Comparison of ENCODE assay signal across 9 cellular contexts in genomic region chr10:97542169-97543024, GRCh38. TPM values are rescaled to one million over a fixed set of nuclear protein-coding genes. Genes with fewer than 3 reads are reported as not detected.
DNase-seq lines count a peak whose midpoint lies in the region; ATAC-seq lines count a peak whose summit lies in the region.
"Had no signal": no experiment of that assay in that cellular context is flagged by ENCODE, and none has a peak within 500 bp of the region (broad histone marks: within the 10 kb centered on the region; RNA-seq: fewer than 3 reads in every experiment).

No MANE protein-coding gene starts in this region.

- H3K27me3 ChIP-seq in mucosa of rectum (ENCODE audit: control insufficient read depth in 2 of 2, insufficient read depth in 2 of 2, low read length in 2 of 2) (no peaks in the 10 kb centered on the region), stomach smooth muscle (ENCODE audit: control insufficient read depth in 1 of 2, insufficient read depth in 2 of 2, low read length in 2 of 2) (no peaks in the 10 kb centered on the region)

- no peaks in the 10 kb centered on the region for H3K27me3 Mint-ChIP-seq in activated CD4-positive, alpha-beta T cell treated with anti-CD3 and anti-CD28 coated beads, Interleukin-2, amount 10 ng/mL, durations not matched to agents 24 days and 14 days

- H3K9ac ChIP-seq in mucosa of rectum (ENCODE audit: low read depth in 1 of 2, low read length in 2 of 2) (no peak overlapping the region), stomach smooth muscle (ENCODE audit: low read length in 2 of 2) (no peak overlapping the region)

- no peaks in the 10 kb centered on the region for H3K36me3 ChIP-seq in mucosa of rectum (ENCODE audit: control insufficient read depth in 2 of 2, insufficient read depth in 2 of 2, low read length in 2 of 2)
- H3K36me3 ChIP-seq in stomach smooth muscle (ENCODE audit: control insufficient read depth in 2 of 2, insufficient read depth in 2 of 2, low read length in 2 of 2): no peaks in the 10 kb centered on the region

- peaks cover 23% of the 10 kb centered on the region for H3K4me1 Mint-ChIP-seq in activated CD4-positive, alpha-beta T cell treated with anti-CD3 and anti-CD28 coated beads, Interleukin-2, amount 10 ng/mL, durations not matched to agents 24 days and 14 days
- H3K4me1 Mint-ChIP-seq: central memory CD8-positive, alpha-beta T cell had no signal

- no peaks in the 10 kb centered on the region for H3K9me3 Mint-ChIP-seq in activated CD4-positive, alpha-beta T cell treated with anti-CD3 and anti-CD28 coated beads, Interleukin-2, amount 10 ng/mL, durations not matched to agents 24 days and 14 days
- H3K9me3 Mint-ChIP-seq: central memory CD8-positive, alpha-beta T cell had no signal

- ATAC-seq in HG03108 (IDR thresholded peaks at IDR 0.05; ENCODE audit: unreplicated experiment): no peak

- peak; percentile 80 for DNase-seq in activated effector memory CD4-positive, alpha-beta T cell treated with anti-CD3 and anti-CD28 coated beads, Interleukin-2, amount 50 U/mL, for 16 hours
- no peak for DNase-seq in activated effector memory CD4-positive, alpha-beta T cell treated with Interleukin-2 at 50 U/mL for 16 hours
- peak; percentile 62 for DNase-seq in activated CD4-positive, alpha-beta T cell treated with anti-CD3 and anti-CD28 coated beads, Interleukin-2, amount 10 ng/mL, durations not matched to agents 24 days and 14 days
- DNase-seq in epithelial cell of prostate (ENCODE audit: low read depth, low spot score) (peak; percentile 76), ecto neural progenitor cell (ENCODE audit: low spot score) (no peak)

- peak overlapping the region; percentile 93 for H3K27ac ChIP-seq in epithelial cell of prostate
- H3K27ac ChIP-seq in mucosa of rectum (ENCODE audit: low read depth in 2 of 2, low read length in 2 of 2): peak overlapping the region; percentile 56 to 67
- peak overlapping the region; percentile 80 for H3K27ac ChIP-seq in stomach smooth muscle (ENCODE audit: low read length)

- intact Hi-C loops in activated CD4-positive, alpha-beta T cell treated with anti-CD3 and anti-CD28 coated beads, Interleukin-2, amount 10 ng/mL, durations not matched to agents 24 days and 14 days (cut with micrococcal nuclease): loop anchor here (1.0 to 2.0 kb wide), 2 partner anchors 11 to 44 kb away; partner anchors contain the start of genes MMS19 and UBTD1

- no peaks in the 10 kb centered on the region for H3K36me3 Mint-ChIP-seq in activated CD4-positive, alpha-beta T cell treated with anti-CD3 and anti-CD28 coated beads, Interleukin-2, amount 10 ng/mL, durations not matched to agents 24 days and 14 days (ENCODE audit: low read depth)

- H3K4me3 Mint-ChIP-seq in activated CD4-positive, alpha-beta T cell treated with anti-CD3 and anti-CD28 coated beads, Interleukin-2, amount 10 ng/mL, durations not matched to agents 24 days and 14 days: peak overlapping the region; percentile 44
- H3K4me3 Mint-ChIP-seq: central memory CD8-positive, alpha-beta T cell had no signal

- H3K4me3 ChIP-seq in mucosa of rectum (ENCODE audit: low read length in 2 of 2): no peak overlapping the region
- no peak overlapping the region for H3K4me3 ChIP-seq in stomach smooth muscle (ENCODE audit: low read length in 2 of 2)

- peak overlapping the region; percentile 75 for H3K27ac Mint-ChIP-seq in activated CD4-positive, alpha-beta T cell treated with anti-CD3 and anti-CD28 coated beads, Interleukin-2, amount 10 ng/mL, durations not matched to agents 24 days and 14 days

- H3K4me1 ChIP-seq in mucosa of rectum (ENCODE audit: control insufficient read depth in 2 of 2, insufficient read depth in 2 of 2, low read length in 2 of 2): peaks cover 5 to 6% of the 10 kb centered on the region in 2 donors
- H3K4me1 ChIP-seq in stomach smooth muscle (ENCODE audit: control insufficient read depth, insufficient read depth, low read length): peaks cover 20% of the 10 kb centered on the region

- H3K9me3 ChIP-seq in mucosa of rectum (ENCODE audit: control insufficient read depth in 2 of 2, low read length in 2 of 2) (no peaks in the 10 kb centered on the region), stomach smooth muscle (ENCODE audit: control insufficient read depth in 2 of 2, low read length in 2 of 2) (no peaks in the 10 kb centered on the region)

RNA-seq across cellular contexts. Expression of gene ANKRD2, which starts 30.2 kb away (rescaled TPM):
- total RNA-seq in activated CD4-positive, alpha-beta T cell treated with anti-CD3 and anti-CD28 coated beads, Interleukin-2, amount 10 ng/mL, durations not matched to agents 24 days and 14 days: not detected in 2 replicates

RNA-seq across cellular contexts. Expression of gene HOGA1, which starts 41.8 kb away (rescaled TPM):
- not detected in 2 replicates for total RNA-seq in activated CD4-positive, alpha-beta T cell treated with anti-CD3 and anti-CD28 coated beads, Interleukin-2, amount 10 ng/mL, durations not matched to agents 24 days and 14 days

RNA-seq across cellular contexts. Expression of gene UBTD1, which starts 43.7 kb away (rescaled TPM):
- total RNA-seq in activated CD4-positive, alpha-beta T cell treated with anti-CD3 and anti-CD28 coated beads, Interleukin-2, amount 10 ng/mL, durations not matched to agents 24 days and 14 days: 1.8 and 2.1 TPM in 2 replicates

RNA-seq across cellular contexts. Expression of gene MMS19, which starts 44.2 kb away (rescaled TPM):
- 100 and 103 TPM in 2 replicates for total RNA-seq in activated CD4-positive, alpha-beta T cell treated with anti-CD3 and anti-CD28 coated beads, Interleukin-2, amount 10 ng/mL, durations not matched to agents 24 days and 14 days

RNA-seq across cellular contexts. Expression of gene C10orf62, which starts 47.1 kb away (rescaled TPM):
- total RNA-seq in activated CD4-positive, alpha-beta T cell treated with anti-CD3 and anti-CD28 coated beads, Interleukin-2, amount 10 ng/mL, durations not matched to agents 24 days and 14 days: not detected in 2 replicates

Comparison
In these comparisons a context has a peak if more than half of its experiments do, and no peak if none do; other contexts are left out.
1. DNase-seq: peak in activated effector memory CD4-positive, alpha-beta T cell treated with anti-CD3 and anti-CD28 coated beads, Interleukin-2, amount 50 U/mL, for 16 hours (single experiment), activated CD4-positive, alpha-beta T cell treated with anti-CD3 and anti-CD28 coated beads, Interleukin-2, amount 10 ng/mL, durations not matched to agents 24 days and 14 days (single experiment) and epithelial cell of prostate (single experiment); none in activated effector memory CD4-positive, alpha-beta T cell treated with Interleukin-2 at 50 U/mL for 16 hours (single experiment) and ecto neural progenitor cell (single experiment).
2. Peak in every context shown above with its lines, with median percentiles within 50 percentile points of each other: H3K27ac ChIP-seq.